Comparison of ENCODE assay signal across 16 cellular contexts in the genomic region with DNA sequence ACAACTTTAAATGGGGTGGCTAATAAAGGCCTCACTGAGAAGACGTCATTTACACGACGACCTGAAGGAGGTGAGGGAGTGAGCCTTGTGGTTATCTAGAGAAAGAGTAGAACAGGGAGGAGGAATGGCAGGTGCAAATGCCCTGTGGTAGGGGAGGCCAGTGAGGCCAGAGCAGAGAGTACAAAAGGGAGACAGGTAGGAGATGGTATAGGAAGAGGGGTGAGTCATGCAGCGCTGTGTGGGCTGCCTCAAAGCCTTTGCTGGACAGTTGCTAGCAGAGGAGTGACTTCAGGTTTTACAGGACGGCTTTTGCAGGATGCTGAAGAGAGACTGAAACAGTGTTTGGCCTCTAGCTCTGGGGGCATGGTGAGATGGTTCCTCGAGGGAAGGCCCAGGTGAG.
"Had no signal": no experiment of that assay in that cellular context is flagged by ENCODE, and none has a peak within 500 bp of the region (broad histone marks: within the 10 kb centered on the region; RNA-seq: fewer than 3 reads in every experiment).

No MANE protein-coding gene starts in this region.

- H3K4me3 Mint-ChIP-seq: immature natural killer cell; mesothelial cell of epicardium; natural killer cell treated with Interleukin-12 subunit alpha and Interleukin-12 subunit beta and Interleukin-15 and Interleukin-18, amount 100 ng/mL, for 72 hours; neural progenitor cell had no signal

- DNase-seq: effector memory CD4-positive, alpha-beta T cell; esophagus squamous epithelium; foreskin fibroblast; immature natural killer cell; left lung; nucleus accumbens; stimulated activated CD4-positive, alpha-beta T cell treated with anti-CD3 and anti-CD28 coated beads, Interleukin-2, amount 100 ng/mL, for 24 hours; stimulated activated CD4-positive, alpha-beta T cell treated with anti-CD3 and anti-CD28 coated beads, Interleukin-4, amount 100 ng/mL, for 4 hours; stimulated activated naive CD4-positive, alpha-beta T cell; stomach; substantia nigra; transverse colon had no signal

- H3K9me3 Mint-ChIP-seq: natural killer cell treated with Interleukin-12 subunit alpha and Interleukin-12 subunit beta and Interleukin-15 and Interleukin-18, amount 100 ng/mL, for 72 hours had no signal

- H3K27ac Mint-ChIP-seq: immature natural killer cell; mesothelial cell of epicardium; natural killer cell treated with Interleukin-12 subunit alpha and Interleukin-12 subunit beta and Interleukin-15 and Interleukin-18, amount 100 ng/mL, for 72 hours; neural progenitor cell had no signal

- H3K36me3 Mint-ChIP-seq: immature natural killer cell; mesothelial cell of epicardium; natural killer cell treated with Interleukin-12 subunit alpha and Interleukin-12 subunit beta and Interleukin-15 and Interleukin-18, amount 100 ng/mL, for 72 hours; neural progenitor cell had no signal

- ATAC-seq: left lung, sciatic nerve had no signal

- H3K4me1 Mint-ChIP-seq: immature natural killer cell, mesothelial cell of epicardium had no signal
